Comparison of ENCODE assay signal across 1 cellular context in genomic region chr9:119284587-119285337, GRCh38.
TF ChIP-seq lines count a peak whose summit lies in the region.

No MANE protein-coding gene starts in this region.

TF ChIP-seq in GM23338, 12 proteins besides CTCF, POLR2A, EP300 and RAD21 (continued from another document):
- no peak for TF ChIP-seq REST (IDR thresholded peaks at IDR 0.05; ENCODE audit: unreplicated experiment)
- TF ChIP-seq EZH2phosphoT487 (IDR thresholded peaks at IDR 0.05; ENCODE audit: unreplicated experiment) = no peak
- TF ChIP-seq JUNB (IDR thresholded peaks at IDR 0.05; ENCODE audit: unreplicated experiment) = no peak
